Comparison of ENCODE assay signal across 7 cellular contexts in the genomic region with DNA sequence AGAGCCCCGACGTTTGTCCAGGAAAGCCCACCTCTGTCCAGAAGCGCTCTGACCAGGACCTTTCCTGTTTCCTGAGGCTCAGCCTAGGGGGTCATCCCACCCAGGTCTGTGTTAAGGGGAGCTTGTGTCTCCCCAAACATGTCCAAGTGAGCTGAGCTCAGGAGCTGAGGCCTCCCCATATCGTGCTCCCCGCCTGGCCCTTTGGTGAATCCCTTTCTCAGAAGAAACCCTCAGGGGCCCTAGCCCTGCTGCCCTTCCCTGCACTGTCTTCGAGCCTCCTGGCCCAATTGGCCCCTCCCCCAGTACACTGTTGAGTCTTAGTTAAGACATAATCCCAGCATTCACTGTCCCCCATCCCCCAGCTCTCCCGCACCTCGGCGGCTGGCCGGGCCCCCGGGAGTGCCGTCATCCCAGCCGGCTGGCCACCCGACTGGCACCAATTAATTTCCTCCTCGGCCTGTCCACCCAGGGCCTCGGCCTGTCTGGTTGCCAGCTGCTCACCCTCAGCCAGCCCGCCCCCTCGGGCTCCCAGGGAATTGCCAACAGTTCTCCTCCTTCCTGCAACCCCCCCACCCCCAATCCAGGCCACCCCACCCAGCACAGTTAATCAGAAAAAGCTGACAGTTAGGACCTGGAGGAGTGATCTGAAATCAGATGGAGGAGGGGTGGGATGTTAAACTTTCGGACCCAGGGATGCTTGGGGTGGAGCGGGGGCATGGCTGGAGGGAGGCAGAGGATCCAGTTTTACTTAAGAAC. TPM values are rescaled to one million over a fixed set of nuclear protein-coding genes. Genes with fewer than 3 reads are reported as not detected.
DNase-seq lines count a peak whose midpoint lies in the region; ATAC-seq and TF ChIP-seq lines count a peak whose summit lies in the region.

No MANE protein-coding gene starts in this region.

- H3K4me3 ChIP-seq in GM12875 (ENCODE audit: low read depth, low read length) (peak overlapping the region; percentile 17), thyroid gland (replicated peaks in 1 of 3) (peak overlapping the region in 1 of 3 donors; percentile 35)

- peak in 1 of 2 donors; percentile 57 for TF ChIP-seq POLR2A in thyroid gland (IDR thresholded peaks at IDR 0.05)

- peak; percentile 66 for DNase-seq in NCI-H510A (lab: John Stamatoyannopoulos, UW)
- DNase-seq in activated CD8-positive, alpha-beta memory T cell treated with anti-CD3 and anti-CD28 coated beads, Interleukin-2, amount 50 U/mL, for 48 hours = peak; percentile 79
- peak; percentile 61 for DNase-seq in mucosa of gallbladder (ENCODE audit: low spot score)
- DNase-seq in thyroid gland = peak; percentile 87

- no peaks in the 10 kb centered on the region for H3K9me3 ChIP-seq in thyroid gland

- H3K27ac ChIP-seq in thyroid gland = peak overlapping the region; percentile 89 to 97 (median 93)

- ATAC-seq in esophagus mucosa (peak; percentile 32), GM18858 (IDR thresholded peaks at IDR 0.05; ENCODE audit: unreplicated experiment) (no peak)

- peaks cover 43 to 62% of the 10 kb centered on the region in 2 donors for H3K4me1 ChIP-seq in thyroid gland

- intact Hi-C loops in thyroid gland (cut with DNase I) = no loop called here

- TF ChIP-seq CTCF in GM12875 (IDR thresholded peaks at IDR 0.05; ENCODE audit: borderline replicate concordance, insufficient read depth, low read depth, low read length) = no peak
- no peak for TF ChIP-seq CTCF in thyroid gland (IDR thresholded peaks at IDR 0.05)

- H3K27me3 ChIP-seq in thyroid gland = no peaks in the 10 kb centered on the region

- H3K36me3 ChIP-seq in thyroid gland = no peaks in the 10 kb centered on the region

- 10 to 20% methylated on average over 8 to 20 of the region's 20 CpGs for WGBS in thyroid gland, 2 donors

RNA-seq across cellular contexts. Expression of a gene that starts 13.6 kb away (rescaled TPM):
- total RNA-seq in esophagus mucosa (97.7 TPM), mucosa of gallbladder (103 TPM), thyroid gland (100 to 1,000 TPM in 1 of 4 donors, 10 to 100 TPM in 3; 55.0 to 139 (median 65.9) TPM)

RNA-seq across cellular contexts. Expression of a gene that starts 13.6 kb away (rescaled TPM):
- total RNA-seq in esophagus mucosa = 46.0 TPM
- 57.7 TPM for total RNA-seq in mucosa of gallbladder
- total RNA-seq in thyroid gland = 10 to 100 TPM; 39.2 to 91.9 (median 56.5) TPM

RNA-seq across cellular contexts. Expression of a gene that starts 45.7 kb away (rescaled TPM):
- total RNA-seq in esophagus mucosa = 40.0 TPM
- 72.0 TPM for total RNA-seq in mucosa of gallbladder
- 10 to 100 TPM; 16.9 to 67.7 (median 43.0) TPM for total RNA-seq in thyroid gland

RNA-seq across cellular contexts. Expression of a gene that starts 47.2 kb away (rescaled TPM):
- total RNA-seq in esophagus mucosa (23.8 TPM), mucosa of gallbladder (35.0 TPM), thyroid gland (10 to 100 TPM; 23.9 to 31.3 (median 29.1) TPM)
